Comparison of ENCODE assay signal across 19 cellular contexts in genomic region chrX:153874091-153874365, GRCh38. TPM values are rescaled to one million over a fixed set of nuclear protein-coding genes. Genes with fewer than 3 reads are reported as not detected.
DNase-seq lines count a peak whose midpoint lies in the region; ATAC-seq, FAIRE-seq and TF ChIP-seq lines count a peak whose summit lies in the region.
"Had no signal": no experiment of that assay in that cellular context is flagged by ENCODE, and none has a peak within 500 bp of the region (broad histone marks: within the 10 kb centered on the region; RNA-seq: fewer than 3 reads in every experiment).

No MANE protein-coding gene starts in this region.

- H3K27me3 Mint-ChIP-seq in chondrocyte (ENCODE audit: low read depth), result peaks cover 4% of the 10 kb centered on the region
- H3K27me3 Mint-ChIP-seq in natural killer cell treated with Interleukin-12 subunit alpha and Interleukin-12 subunit beta and Interleukin-15 and Interleukin-18, amount 100 ng/mL, for 72 hours, result peaks cover 9 to 21% of the 10 kb centered on the region in 2 donors

- DNase-seq in 8988T (peak; percentile 26), chondrocyte (ENCODE audit: low spot score) (peak; percentile 54), spleen (peak; percentile 65), DMS153 treated with DMSO at 0.1 percent for 48 hours (lab: John Stamatoyannopoulos, UW; ENCODE audit: unreplicated experiment) (no peak), pancreas (no peak)
- DNase-seq in natural killer cell treated with Interleukin-12 subunit alpha and Interleukin-12 subunit beta and Interleukin-15 and Interleukin-18, amount 100 ng/mL, for 72 hours (ENCODE audit: low spot score), result no peak
- DNase-seq: CD8-positive, alpha-beta memory T cell; COR-L47; DMS 273 treated with DMSO at 0.1 percent for 48 hours; HCEC 1CT had no signal

- H3K36me3 ChIP-seq in neural cell (ENCODE audit: insufficient read depth, low read length) (no peaks in the 10 kb centered on the region), spleen (no peaks in the 10 kb centered on the region), pancreas (no peaks in the 10 kb centered on the region)

- no peak overlapping the region for H3K27ac Mint-ChIP-seq in chondrocyte (ENCODE audit: unreplicated experiment)
- no peak overlapping the region for H3K27ac Mint-ChIP-seq in natural killer cell treated with Interleukin-12 subunit alpha and Interleukin-12 subunit beta and Interleukin-15 and Interleukin-18, amount 100 ng/mL, for 72 hours
- H3K27ac Mint-ChIP-seq: GM23338 had no signal

- peaks cover 32% of the 10 kb centered on the region for H3K79me2 ChIP-seq in neural cell (replicated peaks; ENCODE audit: insufficient read depth, low read length)

- H3K4me3 Mint-ChIP-seq in chondrocyte (ENCODE audit: unreplicated experiment), result no peak overlapping the region
- no peak overlapping the region for H3K4me3 Mint-ChIP-seq in natural killer cell treated with Interleukin-12 subunit alpha and Interleukin-12 subunit beta and Interleukin-15 and Interleukin-18, amount 100 ng/mL, for 72 hours
- H3K4me3 Mint-ChIP-seq: CD8-positive, alpha-beta memory T cell had no signal

- H3K9me2 ChIP-seq in neural cell (ENCODE audit: insufficient read depth, low read length), result no peaks in the 10 kb centered on the region

- H3K4me1 Mint-ChIP-seq in chondrocyte (ENCODE audit: low read depth), result no peaks in the 10 kb centered on the region
- peaks cover 0 to 19% of the 10 kb centered on the region in 2 donors for H3K4me1 Mint-ChIP-seq in natural killer cell treated with Interleukin-12 subunit alpha and Interleukin-12 subunit beta and Interleukin-15 and Interleukin-18, amount 100 ng/mL, for 72 hours (ENCODE audit: low read depth in 2 of 2)

- FAIRE-seq in pancreas (lab: Jason Lieb, UNC), result no peak
- FAIRE-seq: G401.6, H54 had no signal

- H3K4me2 ChIP-seq in neural cell (ENCODE audit: low read length), result peak overlapping the region; percentile 30
- H3K4me2 ChIP-seq: BLaER1 treated with 17β-estradiol and CSF1 and Interleukin-3, amounts not matched to agents 10 nM and 100 nM; GM23338 had no signal

- no peak overlapping the region for H2AFZ ChIP-seq in neural cell (ENCODE audit: low read depth, low read length)
- H2AFZ ChIP-seq: GM23338 had no signal

- TF ChIP-seq RAD21 in neural cell (conservative IDR thresholded peaks at IDR 0.05), result no peak

- H3K4me3 ChIP-seq in neural cell (ENCODE audit: low read length) (peak overlapping the region; percentile 64), spleen (no peak overlapping the region), pancreas (no peak overlapping the region)
- H3K4me3 ChIP-seq: BLaER1 treated with 17β-estradiol and CSF1 and Interleukin-3, amounts not matched to agents 10 nM and 100 nM; GM23338 had no signal

- H3K4me1 ChIP-seq in spleen (no peaks in the 10 kb centered on the region), pancreas (no peaks in the 10 kb centered on the region)

- no peaks in the 10 kb centered on the region for H3F3A ChIP-seq in neural cell (ENCODE audit: insufficient read depth, low read length, poor library complexity, severe bottlenecking)

- H3K9me3 ChIP-seq in neural cell (ENCODE audit: low read length), result no peaks in the 10 kb centered on the region
- no peaks in the 10 kb centered on the region for H3K9me3 ChIP-seq in spleen
- no peaks in the 10 kb centered on the region for H3K9me3 ChIP-seq in pancreas
- H3K9me3 ChIP-seq: BLaER1 treated with 17β-estradiol and CSF1 and Interleukin-3, amounts not matched to agents 10 nM and 100 nM had no signal

- H3K27ac ChIP-seq in neural cell (ENCODE audit: low read length), result peak overlapping the region; percentile 91
- H3K27ac ChIP-seq in spleen, result no peak overlapping the region
- no peak overlapping the region for H3K27ac ChIP-seq in pancreas
- H3K27ac ChIP-seq: 22Rv1; BLaER1 treated with 17β-estradiol and CSF1 and Interleukin-3, amounts not matched to agents 10 nM and 100 nM had no signal

- H4K20me1 ChIP-seq in neural cell (ENCODE audit: insufficient read depth), result no peaks in the 10 kb centered on the region

- peak overlapping the region; percentile 71 for H3K9ac ChIP-seq in neural cell (ENCODE audit: low read length)
- H3K9ac ChIP-seq: BLaER1 treated with 17β-estradiol and CSF1 and Interleukin-3, amounts not matched to agents 10 nM and 100 nM had no signal

- TF ChIP-seq CTCF in chondrocyte (IDR thresholded peaks at IDR 0.05) (no peak), neural cell (IDR thresholded peaks at IDR 0.05; ENCODE audit: poor library complexity, severe bottlenecking) (no peak), spleen (IDR thresholded peaks at IDR 0.05 in 8 of 11, conservative IDR thresholded peaks at IDR 0.05 in 3 of 11) (no peak), pancreas (IDR thresholded peaks at IDR 0.05) (no peak)

- TF ChIP-seq POLR2A in spleen (IDR thresholded peaks at IDR 0.05), result no peak

- H3K9me3 Mint-ChIP-seq in chondrocyte (ENCODE audit: low read depth), result peaks cover 5% of the 10 kb centered on the region
- H3K9me3 Mint-ChIP-seq in natural killer cell treated with Interleukin-12 subunit alpha and Interleukin-12 subunit beta and Interleukin-15 and Interleukin-18, amount 100 ng/mL, for 72 hours, result no peaks in the 10 kb centered on the region
- H3K9me3 Mint-ChIP-seq: CD8-positive, alpha-beta memory T cell; GM23338 had no signal

- intact Hi-C loops in spleen (cut with DNase I; ENCODE audit: low total_unique reads), result no loop called here
- intact Hi-C loops in pancreas (cut with DNase I), result loop anchor here in 1 of 3 donors (10.0 kb wide), 2 partner anchors 59 to 61 kb away; partner anchors contain the start of gene NAA10

- 28 to 77% (median 49%) methylated on average over 2 to 3 of the region's 3 CpGs for WGBS in spleen, 5 donors
- WGBS in pancreas, 2 donors, result 41 to 44% methylated on average over 3 of the region's 3 CpGs

- no peak for TF ChIP-seq EP300 in neural cell (conservative IDR thresholded peaks at IDR 0.05; ENCODE audit: poor library complexity, severe bottlenecking)

- no peaks in the 10 kb centered on the region for H3K36me3 Mint-ChIP-seq in chondrocyte (ENCODE audit: low read depth)
- no peaks in the 10 kb centered on the region for H3K36me3 Mint-ChIP-seq in natural killer cell treated with Interleukin-12 subunit alpha and Interleukin-12 subunit beta and Interleukin-15 and Interleukin-18, amount 100 ng/mL, for 72 hours

- H3K27me3 ChIP-seq in neural cell (ENCODE audit: insufficient read depth, low read depth, low read length), result no peaks in the 10 kb centered on the region
- peaks cover 0 to 68% (median 27%) of the 10 kb centered on the region in 7 donors for H3K27me3 ChIP-seq in spleen (replicated peaks in 1 of 7)
- peaks cover 0 to 6% (median 0%) of the 10 kb centered on the region in 4 donors for H3K27me3 ChIP-seq in pancreas

- no peak for ATAC-seq in natural killer cell treated with Interleukin-12 subunit alpha and Interleukin-12 subunit beta and Interleukin-15 and Interleukin-18, amount 100 ng/mL, for 72 hours
- ATAC-seq in pancreas, result no peak
- ATAC-seq: GM23338 had no signal

TF ChIP-seq in neural cell, 6 proteins besides CTCF, POLR2A, EP300 and RAD21 (continues in another document):
- TF ChIP-seq SMC3 (conservative IDR thresholded peaks at IDR 0.05; ENCODE audit: poor library complexity), result no peak
- no peak for TF ChIP-seq EZH2 (IDR thresholded peaks at IDR 0.05; ENCODE audit: borderline replicate concordance, insufficient read depth, low read length, poor library complexity, severe bottlenecking)

RNA-seq across cellular contexts. Expression of gene L1CAM, which starts 11.9 kb away (rescaled TPM):
- total RNA-seq in chondrocyte (2.2 to 2.9 TPM (median 2.5 TPM) in 3 replicates), spleen (1 to 10 TPM; 1.2 to 5.1 (median 2.2) TPM), pancreas (1 to 10 TPM in 4 of 6 donors, under 1 TPM in 2; 0.97 to 1.6 (median 1.2) TPM)
- polyA plus RNA-seq in neural cell (88.0 and 119 TPM in 2 replicates), spleen (1 to 10 TPM; 1.6 to 3.4 (median 3.2) TPM), pancreas (1 to 10 TPM in 1 of 2 donors, under 1 TPM in 1; 0.84 to 3.9 TPM)
- 186 and 191 TPM in 2 replicates for polyA minus RNA-seq in neural cell
- total RNA-seq in natural killer cell treated with Interleukin-12 subunit alpha and Interleukin-12 subunit beta and Interleukin-15 and Interleukin-18, amount 100 ng/mL, for 72 hours, result 1 to 10 TPM in 1 of 2 donors, under 1 TPM in 1; 0.74 to 1.2 TPM
- total RNA-seq: HT-29 had no signal

RNA-seq across cellular contexts. Expression of gene AVPR2, which starts 30.4 kb away (rescaled TPM):
- total RNA-seq in chondrocyte (not detected in 3 replicates), spleen (under 1 TPM in 1 of 7 donors, not detected in 6; 0.52 TPM), pancreas (under 1 TPM; 0.12 to 0.58 (median 0.31) TPM)
- polyA plus RNA-seq in neural cell (not detected in 2 replicates), spleen (under 1 TPM; 0.22 to 0.77 (median 0.26) TPM), pancreas (1 to 10 TPM; 1.3 TPM)
- not detected in 2 replicates for polyA minus RNA-seq in neural cell
- total RNA-seq in natural killer cell treated with Interleukin-12 subunit alpha and Interleukin-12 subunit beta and Interleukin-15 and Interleukin-18, amount 100 ng/mL, for 72 hours, result not detected
- total RNA-seq: A673; CD8-positive, alpha-beta memory T cell; GM23338; HT-29 had no signal
- polyA plus RNA-seq: AG04450; CD8-positive, alpha-beta memory T cell; GM23338 had no signal

RNA-seq across cellular contexts. Expression of gene PDZD4, which starts 43.7 kb away (rescaled TPM):
- 24.8 to 27.2 TPM (median 25.4 TPM) in 3 replicates for total RNA-seq in chondrocyte
- polyA plus RNA-seq in neural cell, result 343 and 389 TPM in 2 replicates
- 338 and 398 TPM in 2 replicates for polyA minus RNA-seq in neural cell
- 10 to 100 TPM in 5 of 7 donors, 1 to 10 TPM in 2; 6.4 to 15.4 (median 10.7) TPM for total RNA-seq in spleen
- polyA plus RNA-seq in spleen, result 10 to 100 TPM in 1 of 3 donors, 1 to 10 TPM in 2; 3.7 to 21.8 (median 9.4) TPM
- 1 to 10 TPM; 2.2 to 2.7 TPM for total RNA-seq in natural killer cell treated with Interleukin-12 subunit alpha and Interleukin-12 subunit beta and Interleukin-15 and Interleukin-18, amount 100 ng/mL, for 72 hours
- total RNA-seq in pancreas, result 1 to 10 TPM in 2 of 6 donors, under 1 TPM in 4; 0.79 to 2.4 (median 0.92) TPM
- 10 to 100 TPM in 1 of 2 donors, 1 to 10 TPM in 1; 8.4 to 15.2 TPM for polyA plus RNA-seq in pancreas

RNA-seq across cellular contexts. Expression of gene ARHGAP4, which starts 52.0 kb away (rescaled TPM):
- total RNA-seq in chondrocyte, result 2.8 to 3.7 TPM (median 3.1 TPM) in 3 replicates
- polyA plus RNA-seq in neural cell, result 11.2 and 12.1 TPM in 2 replicates
- polyA minus RNA-seq in neural cell, result 2.9 and 5.3 TPM in 2 replicates
- 100 to 1,000 TPM; 176 to 317 (median 236) TPM for total RNA-seq in spleen
- polyA plus RNA-seq in spleen, result 100 to 1,000 TPM; 297 to 713 (median 635) TPM
- total RNA-seq in natural killer cell treated with Interleukin-12 subunit alpha and Interleukin-12 subunit beta and Interleukin-15 and Interleukin-18, amount 100 ng/mL, for 72 hours, result 100 to 1,000 TPM; 155 to 276 TPM
- total RNA-seq in pancreas, result 10 to 100 TPM in 3 of 6 donors, 1 to 10 TPM in 3; 1.9 to 18.9 (median 8.9) TPM
- 10 to 100 TPM; 44.7 to 71.7 TPM for polyA plus RNA-seq in pancreas

Comparison
In these comparisons a context has a peak if more than half of its experiments do, and no peak if none do; other contexts are left out.
1. DNase-seq: peak in 8988T (single experiment), chondrocyte (single experiment) and spleen (single experiment); none in natural killer cell treated with Interleukin-12 subunit alpha and Interleukin-12 subunit beta and Interleukin-15 and Interleukin-18, amount 100 ng/mL, for 72 hours (single experiment), DMS153 treated with DMSO at 0.1 percent for 48 hours (single experiment) and pancreas (0 of 6).